In genomic region chr3:184360070-184360833, GRCh38 we compare ENCODE assay signal across 8 cellular contexts. TPM values are rescaled to one million over a fixed set of nuclear protein-coding genes. Genes with fewer than 3 reads are reported as not detected.
DNase-seq lines count a peak whose midpoint lies in the region; ATAC-seq and TF ChIP-seq lines count a peak whose summit lies in the region.

No MANE protein-coding gene starts in this region.

- no peaks in the 10 kb centered on the region for H3K36me3 ChIP-seq in ES-I3 (ENCODE audit: insufficient read depth, low read length)
- peaks cover 52% of the 10 kb centered on the region for H3K36me3 ChIP-seq in SJSA1
- peaks cover 0 to 40% (median 0%) of the 10 kb centered on the region in 3 donors for H3K36me3 ChIP-seq in esophagus squamous epithelium
- no peaks in the 10 kb centered on the region for H3K36me3 ChIP-seq in parathyroid adenoma (ENCODE audit: control insufficient read depth, insufficient read depth, low read length)
- H3K36me3 ChIP-seq in prostate gland: peaks cover 0 to 6% of the 10 kb centered on the region in 2 donors

- H3K27ac ChIP-seq in SJSA1 (no peak overlapping the region), esophagus squamous epithelium (no peak overlapping the region), parathyroid adenoma (no peak overlapping the region), prostate gland (no peak overlapping the region)

- TF ChIP-seq POLR2A in esophagus squamous epithelium (IDR thresholded peaks at IDR 0.05) (no peak), prostate gland (IDR thresholded peaks at IDR 0.05) (no peak)

- no peak for TF ChIP-seq CTCF in esophagus squamous epithelium (IDR thresholded peaks at IDR 0.05)
- TF ChIP-seq CTCF in parathyroid adenoma (IDR thresholded peaks at IDR 0.05): no peak
- TF ChIP-seq CTCF in prostate gland (IDR thresholded peaks at IDR 0.05): no peak

- H2AFZ ChIP-seq in parathyroid adenoma: no peak overlapping the region

- H3K9me3 ChIP-seq in ES-I3 (ENCODE audit: control insufficient read depth, insufficient read depth, low read length) (no peaks in the 10 kb centered on the region), SJSA1 (replicated peaks) (no peaks in the 10 kb centered on the region), esophagus squamous epithelium (no peaks in the 10 kb centered on the region), parathyroid adenoma (ENCODE audit: control insufficient read depth, low read length) (no peaks in the 10 kb centered on the region), prostate gland (no peaks in the 10 kb centered on the region)

- H3K4me1 ChIP-seq in ES-I3 (ENCODE audit: insufficient read depth, low read length): peaks cover 8% of the 10 kb centered on the region
- peaks cover 65% of the 10 kb centered on the region for H3K4me1 ChIP-seq in SJSA1 (replicated peaks)
- peaks cover 16 to 42% (median 21%) of the 10 kb centered on the region in 3 donors for H3K4me1 ChIP-seq in esophagus squamous epithelium
- peaks cover 16% of the 10 kb centered on the region for H3K4me1 ChIP-seq in parathyroid adenoma
- H3K4me1 ChIP-seq in prostate gland (replicated peaks): peaks cover 3% of the 10 kb centered on the region

- peak in 1 of 2 experiments; percentile 20 for DNase-seq in SJSA1 (ENCODE audit: low read depth in 1 of 2, low spot score in 2 of 2)
- no peak for DNase-seq in esophagus squamous epithelium (lab: John Stamatoyannopoulos, UW)
- DNase-seq in prostate gland (ENCODE audit: low spot score): no peak
- DNase-seq in RKO (ENCODE audit: low spot score): no peak

- H3K79me2 ChIP-seq in parathyroid adenoma: peaks cover 12% of the 10 kb centered on the region

- ATAC-seq in GM18498 (IDR thresholded peaks at IDR 0.05; ENCODE audit: unreplicated experiment): no peak
- no peak for ATAC-seq in HG02852 (IDR thresholded peaks at IDR 0.05; ENCODE audit: unreplicated experiment)

- WGBS in esophagus squamous epithelium, 2 donors: 58 to 63% methylated on average over 10 to 11 of the region's 12 CpGs
- 40% methylated on average over 12 of the region's 12 CpGs for WGBS in prostate gland

- H3K9ac ChIP-seq in ES-I3 (ENCODE audit: low read depth, low read length) (peak overlapping the region; percentile 85; the same call in 1 of the 2 replicates), parathyroid adenoma (no peak overlapping the region)

- H3K27me3 ChIP-seq in SJSA1 (replicated peaks) (no peaks in the 10 kb centered on the region), esophagus squamous epithelium (no peaks in the 10 kb centered on the region), parathyroid adenoma (ENCODE audit: control insufficient read depth, insufficient read depth, low read length) (no peaks in the 10 kb centered on the region), prostate gland (replicated peaks; ENCODE audit: insufficient read depth) (no peaks in the 10 kb centered on the region)

- H3K4me2 ChIP-seq in parathyroid adenoma (ENCODE audit: low read length): peak overlapping the region; percentile 83

- H3K4me3 ChIP-seq in SJSA1 (peak overlapping the region; percentile 90), esophagus squamous epithelium (peak overlapping the region in 3 of 4 donors; percentile 82 to 94 (median 90)), parathyroid adenoma (ENCODE audit: low read depth, low read length) (peak overlapping the region; percentile 68), prostate gland (no peak overlapping the region)

- intact Hi-C loops in esophagus squamous epithelium (cut with DNase I) (no loop called here), prostate gland (cut with DNase I) (loop anchor here (5.0 kb wide), 2 partner anchors 43 to 63 kb away; partner anchors contain the start of gene PSMD2)

RNA-seq across cellular contexts. Expression of gene CLCN2, which starts 1.2 kb away (rescaled TPM):
- 8.8 and 11.6 TPM in 2 replicates for total RNA-seq in SJSA1 (2014; rRNA removed; shearing (Covaris generic))
- total RNA-seq in esophagus squamous epithelium (1 to 10 TPM; 2.1 to 4.2 (median 3.0) TPM), prostate gland (10 to 100 TPM in 1 of 2 donors, 1 to 10 TPM in 1; 4.9 to 47.5 TPM)

RNA-seq across cellular contexts. Expression of gene POLR2H, which starts 1.3 kb away (rescaled TPM):
- 101 and 103 TPM in 2 replicates for total RNA-seq in SJSA1 (2014; rRNA removed; shearing (Covaris generic))
- total RNA-seq in esophagus squamous epithelium (10 to 100 TPM; 49.5 to 98.5 (median 64.9) TPM), prostate gland (10 to 100 TPM; 62.7 to 89.2 TPM)

RNA-seq across cellular contexts. Expression of gene THPO, which starts 17.8 kb away (rescaled TPM):
- not detected in 2 replicates for total RNA-seq in SJSA1 (2014; rRNA removed; shearing (Covaris generic))
- total RNA-seq in esophagus squamous epithelium (under 1 TPM in 1 of 4 donors, not detected in 3; 0.57 TPM), prostate gland (not detected)

RNA-seq across cellular contexts. Expression of gene CHRD, which starts 19.6 kb away (rescaled TPM):
- 0.26 TPM in 1 of 2 replicates, not detected in the other for total RNA-seq in SJSA1 (2014; rRNA removed; shearing (Covaris generic))
- 10 to 100 TPM in 1 of 4 donors, 1 to 10 TPM in 1, under 1 TPM in 2; 0.11 to 10.7 (median 2.8) TPM for total RNA-seq in esophagus squamous epithelium
- 1 to 10 TPM; 2.5 to 8.0 TPM for total RNA-seq in prostate gland

RNA-seq across cellular contexts. Expression of gene FAM131A, which starts 22.9 kb away (rescaled TPM):
- total RNA-seq in SJSA1 (2014; rRNA removed; shearing (Covaris generic)): 13.9 and 14.4 TPM in 2 replicates
- 10 to 100 TPM in 2 of 4 donors, 1 to 10 TPM in 2; 7.4 to 20.2 (median 10.4) TPM for total RNA-seq in esophagus squamous epithelium
- 10 to 100 TPM; 22.0 to 71.0 TPM for total RNA-seq in prostate gland

Comparison
In these comparisons a context has a peak if more than half of its experiments do, and no peak if none do; other contexts are left out.
1. H3K4me3 ChIP-seq: peak in SJSA1 (single experiment), esophagus squamous epithelium (3 of 4) and parathyroid adenoma (single experiment); none in prostate gland (0 of 2).